1 cellular context compared by ENCODE assay signal in the genomic region with DNA sequence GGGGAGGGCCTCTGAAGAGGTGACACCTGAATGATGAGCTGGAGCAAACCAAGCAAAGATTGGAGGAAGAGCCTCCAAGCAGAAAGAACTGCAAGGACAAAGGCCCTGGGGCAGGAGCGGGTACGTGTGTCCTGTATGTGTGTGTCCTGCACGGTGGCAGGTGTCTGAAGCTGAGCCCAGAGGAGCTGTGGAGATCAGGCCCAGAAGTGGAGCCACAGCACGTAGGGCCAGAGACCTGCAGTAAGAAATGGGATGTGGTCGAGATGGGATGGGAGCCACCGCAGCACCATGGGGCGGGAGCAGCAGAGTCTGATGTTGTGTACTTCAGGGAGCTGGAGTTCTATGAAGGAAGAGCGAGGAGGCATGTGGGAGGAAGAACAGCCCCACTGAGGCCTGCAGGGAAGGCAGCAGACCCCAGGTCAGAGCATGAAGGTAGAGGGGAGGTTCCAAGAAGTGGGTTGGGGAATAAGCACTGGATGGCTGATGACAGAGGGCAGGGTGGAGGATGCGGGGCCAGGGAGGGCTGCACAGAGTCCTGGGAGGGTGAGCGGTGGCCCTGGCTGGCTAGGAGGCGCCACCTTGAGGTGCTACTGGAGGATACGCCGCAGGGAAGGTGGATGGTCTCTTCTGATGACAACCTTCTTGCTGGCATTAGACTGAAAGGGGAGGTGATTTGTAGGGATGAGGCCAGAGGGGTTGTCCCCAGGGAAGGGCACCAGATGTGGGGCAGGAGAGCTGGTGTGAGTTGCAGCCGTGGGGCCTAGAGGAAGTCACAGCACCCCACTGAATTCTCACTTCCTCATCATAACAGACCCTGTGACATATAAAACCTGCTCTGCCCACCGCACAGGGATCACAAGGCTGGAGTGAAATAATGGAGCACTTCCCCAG.
A peak's percentile ranks its signal among the peaks of the same experiment; 100 is the strongest.
TF ChIP-seq lines count a peak whose summit lies in the region.

No MANE protein-coding gene starts in this region.

TF ChIP-seq in HepG2, 621 proteins besides CTCF, POLR2A, EP300 and RAD21 (continued from another document and continues in another):
- TF ChIP-seq, protein P1, sequence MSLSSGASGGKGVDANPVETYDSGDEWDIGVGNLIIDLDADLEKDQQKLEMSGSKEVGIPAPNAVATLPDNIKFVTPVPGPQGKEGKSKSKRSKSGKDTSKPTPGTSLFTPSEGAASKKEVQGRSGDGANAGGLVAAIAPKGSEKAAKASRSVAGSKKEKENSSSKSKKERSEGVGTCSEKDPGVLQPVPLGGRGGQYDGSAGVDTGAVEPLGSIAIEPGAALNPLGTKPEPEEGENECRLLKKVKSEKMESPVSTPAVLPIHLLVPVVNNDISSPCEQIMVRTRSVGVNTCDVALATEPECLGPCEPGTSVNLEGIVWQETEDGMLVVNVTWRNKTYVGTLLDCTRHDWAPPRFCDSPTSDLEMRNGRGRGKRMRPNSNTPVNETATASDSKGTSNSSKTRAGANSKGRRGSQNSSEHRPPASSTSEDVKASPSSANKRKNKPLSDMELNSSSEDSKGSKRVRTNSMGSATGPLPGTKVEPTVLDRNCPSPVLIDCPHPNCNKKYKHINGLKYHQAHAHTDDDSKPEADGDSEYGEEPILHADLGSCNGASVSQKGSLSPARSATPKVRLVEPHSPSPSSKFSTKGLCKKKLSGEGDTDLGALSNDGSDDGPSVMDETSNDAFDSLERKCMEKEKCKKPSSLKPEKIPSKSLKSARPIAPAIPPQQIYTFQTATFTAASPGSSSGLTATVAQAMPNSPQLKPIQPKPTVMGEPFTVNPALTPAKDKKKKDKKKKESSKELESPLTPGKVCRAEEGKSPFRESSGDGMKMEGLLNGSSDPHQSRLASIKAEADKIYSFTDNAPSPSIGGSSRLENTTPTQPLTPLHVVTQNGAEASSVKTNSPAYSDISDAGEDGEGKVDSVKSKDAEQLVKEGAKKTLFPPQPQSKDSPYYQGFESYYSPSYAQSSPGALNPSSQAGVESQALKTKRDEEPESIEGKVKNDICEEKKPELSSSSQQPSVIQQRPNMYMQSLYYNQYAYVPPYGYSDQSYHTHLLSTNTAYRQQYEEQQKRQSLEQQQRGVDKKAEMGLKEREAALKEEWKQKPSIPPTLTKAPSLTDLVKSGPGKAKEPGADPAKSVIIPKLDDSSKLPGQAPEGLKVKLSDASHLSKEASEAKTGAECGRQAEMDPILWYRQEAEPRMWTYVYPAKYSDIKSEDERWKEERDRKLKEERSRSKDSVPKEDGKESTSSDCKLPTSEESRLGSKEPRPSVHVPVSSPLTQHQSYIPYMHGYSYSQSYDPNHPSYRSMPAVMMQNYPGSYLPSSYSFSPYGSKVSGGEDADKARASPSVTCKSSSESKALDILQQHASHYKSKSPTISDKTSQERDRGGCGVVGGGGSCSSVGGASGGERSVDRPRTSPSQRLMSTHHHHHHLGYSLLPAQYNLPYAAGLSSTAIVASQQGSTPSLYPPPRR (CRISPR knock-in tag; IDR thresholded peaks at IDR 0.05; ENCODE audit: borderline replicate concordance), result no peak
- no peak for TF ChIP-seq ZSCAN5A (CRISPR knock-in tag; IDR thresholded peaks at IDR 0.05; ENCODE audit: borderline replicate concordance)
- TF ChIP-seq ZNF30 (CRISPR knock-in tag; IDR thresholded peaks at IDR 0.05), result no peak
- TF ChIP-seq FOXA3 (CRISPR knock-in tag; IDR thresholded peaks at IDR 0.05), result peak; percentile 32; the same call in 1 of the 2 replicates
- TF ChIP-seq, protein P2, sequence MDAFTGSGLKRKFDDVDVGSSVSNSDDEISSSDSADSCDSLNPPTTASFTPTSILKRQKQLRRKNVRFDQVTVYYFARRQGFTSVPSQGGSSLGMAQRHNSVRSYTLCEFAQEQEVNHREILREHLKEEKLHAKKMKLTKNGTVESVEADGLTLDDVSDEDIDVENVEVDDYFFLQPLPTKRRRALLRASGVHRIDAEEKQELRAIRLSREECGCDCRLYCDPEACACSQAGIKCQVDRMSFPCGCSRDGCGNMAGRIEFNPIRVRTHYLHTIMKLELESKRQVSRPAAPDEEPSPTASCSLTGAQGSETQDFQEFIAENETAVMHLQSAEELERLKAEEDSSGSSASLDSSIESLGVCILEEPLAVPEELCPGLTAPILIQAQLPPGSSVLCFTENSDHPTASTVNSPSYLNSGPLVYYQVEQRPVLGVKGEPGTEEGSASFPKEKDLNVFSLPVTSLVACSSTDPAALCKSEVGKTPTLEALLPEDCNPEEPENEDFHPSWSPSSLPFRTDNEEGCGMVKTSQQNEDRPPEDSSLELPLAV (CRISPR knock-in tag; conservative IDR thresholded peaks at IDR 0.05; ENCODE audit: low read depth), result no peak
- TF ChIP-seq ZFX (CRISPR knock-in tag; IDR thresholded peaks at IDR 0.05; ENCODE audit: low read depth), result no peak; the same call in 1 of the 2 replicates
- TF ChIP-seq ZBTB4 (CRISPR knock-in tag; IDR thresholded peaks at IDR 0.05; ENCODE audit: borderline replicate concordance), result peak; percentile 65; the same call in 1 of the 2 replicates
- no peak for TF ChIP-seq IRF2 (CRISPR knock-in tag; IDR thresholded peaks at IDR 0.05)
- no peak for TF ChIP-seq REXO4 (CRISPR knock-in tag; IDR thresholded peaks at IDR 0.05; ENCODE audit: borderline replicate concordance)
- no peak for TF ChIP-seq ZNF143 (CRISPR knock-in tag; IDR thresholded peaks at IDR 0.05)
- no peak for TF ChIP-seq HHEX (CRISPR knock-in tag; IDR thresholded peaks at IDR 0.05)
- TF ChIP-seq ZNF160 (CRISPR knock-in tag; IDR thresholded peaks at IDR 0.05), result no peak
- 0 out of 2 replicates have a peak, but pooled peaks have one; percentile 29 for TF ChIP-seq ZNF598 (CRISPR knock-in tag; IDR thresholded peaks at IDR 0.05; ENCODE audit: borderline replicate concordance)
- TF ChIP-seq MTA3 (CRISPR knock-in tag; IDR thresholded peaks at IDR 0.05), result no peak
- no peak for TF ChIP-seq SIX4 (CRISPR knock-in tag; IDR thresholded peaks at IDR 0.05)
- TF ChIP-seq, protein P3, sequence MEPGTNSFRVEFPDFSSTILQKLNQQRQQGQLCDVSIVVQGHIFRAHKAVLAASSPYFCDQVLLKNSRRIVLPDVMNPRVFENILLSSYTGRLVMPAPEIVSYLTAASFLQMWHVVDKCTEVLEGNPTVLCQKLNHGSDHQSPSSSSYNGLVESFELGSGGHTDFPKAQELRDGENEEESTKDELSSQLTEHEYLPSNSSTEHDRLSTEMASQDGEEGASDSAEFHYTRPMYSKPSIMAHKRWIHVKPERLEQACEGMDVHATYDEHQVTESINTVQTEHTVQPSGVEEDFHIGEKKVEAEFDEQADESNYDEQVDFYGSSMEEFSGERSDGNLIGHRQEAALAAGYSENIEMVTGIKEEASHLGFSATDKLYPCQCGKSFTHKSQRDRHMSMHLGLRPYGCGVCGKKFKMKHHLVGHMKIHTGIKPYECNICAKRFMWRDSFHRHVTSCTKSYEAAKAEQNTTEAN (CRISPR knock-in tag; conservative IDR thresholded peaks at IDR 0.05), result no peak
- TF ChIP-seq, protein P4, sequence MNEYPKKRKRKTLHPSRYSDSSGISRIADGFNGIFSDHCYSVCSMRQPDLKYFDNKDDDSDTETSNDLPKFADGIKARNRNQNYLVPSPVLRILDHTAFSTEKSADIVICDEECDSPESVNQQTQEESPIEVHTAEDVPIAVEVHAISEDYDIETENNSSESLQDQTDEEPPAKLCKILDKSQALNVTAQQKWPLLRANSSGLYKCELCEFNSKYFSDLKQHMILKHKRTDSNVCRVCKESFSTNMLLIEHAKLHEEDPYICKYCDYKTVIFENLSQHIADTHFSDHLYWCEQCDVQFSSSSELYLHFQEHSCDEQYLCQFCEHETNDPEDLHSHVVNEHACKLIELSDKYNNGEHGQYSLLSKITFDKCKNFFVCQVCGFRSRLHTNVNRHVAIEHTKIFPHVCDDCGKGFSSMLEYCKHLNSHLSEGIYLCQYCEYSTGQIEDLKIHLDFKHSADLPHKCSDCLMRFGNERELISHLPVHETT (CRISPR knock-in tag; conservative IDR thresholded peaks at IDR 0.05), result no peak
- no peak for TF ChIP-seq BHLHE40 (IDR thresholded peaks at IDR 0.05; ENCODE audit: low read length)
- TF ChIP-seq CBX2 (IDR thresholded peaks at IDR 0.05; ENCODE audit: low read depth, low read length), result no peak
- TF ChIP-seq CBX2 (CRISPR knock-in tag; IDR thresholded peaks at IDR 0.05; ENCODE audit: low read depth), result 0 out of 2 replicates have a peak, but pooled peaks have one; percentile 19
- 0 out of 2 replicates have a peak, but pooled peaks have one; percentile 44 for TF ChIP-seq GLI4 (CRISPR knock-in tag; IDR thresholded peaks at IDR 0.05; ENCODE audit: borderline replicate concordance)
- TF ChIP-seq SNAPC2 (CRISPR knock-in tag; IDR thresholded peaks at IDR 0.05), result no peak
- peak; percentile 47; the same call in 1 of the 2 replicates for TF ChIP-seq ZSCAN30 (CRISPR knock-in tag; IDR thresholded peaks at IDR 0.05)
- no peak for TF ChIP-seq CBX5 (CRISPR knock-in tag; IDR thresholded peaks at IDR 0.05; ENCODE audit: borderline replicate concordance)
- no peak for TF ChIP-seq PPARG (CRISPR knock-in tag; conservative IDR thresholded peaks at IDR 0.05)
- TF ChIP-seq, protein P5, sequence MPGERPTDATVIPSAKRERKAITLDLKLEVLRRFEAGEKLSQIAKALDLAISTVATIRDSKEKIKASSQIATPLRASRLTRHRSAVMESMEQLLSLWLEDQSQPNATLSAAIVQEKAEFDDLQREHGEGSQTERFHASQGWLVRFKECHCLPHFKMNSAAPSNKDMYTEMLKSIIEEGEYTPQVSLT (CRISPR knock-in tag; IDR thresholded peaks at IDR 0.05; ENCODE audit: borderline replicate concordance, low read depth), result no peak
- TF ChIP-seq STAT6 (CRISPR knock-in tag; IDR thresholded peaks at IDR 0.05; ENCODE audit: borderline replicate concordance), result no peak
- TF ChIP-seq ZNF441 (CRISPR knock-in tag; IDR thresholded peaks at IDR 0.05; ENCODE audit: borderline replicate concordance), result no peak
- TF ChIP-seq ZNF460 (CRISPR knock-in tag; IDR thresholded peaks at IDR 0.05; ENCODE audit: borderline replicate concordance), result no peak
- no peak for TF ChIP-seq MAFK (conservative IDR thresholded peaks at IDR 0.05 in 1 of 2, IDR thresholded peaks at IDR 0.05 in 1 of 2; ENCODE audit: low read length in 2 of 2)
- TF ChIP-seq ZNF615 (CRISPR knock-in tag; IDR thresholded peaks at IDR 0.05; ENCODE audit: borderline replicate concordance), result peak; percentile 48; the same call in 1 of the 2 replicates
- TF ChIP-seq MLX (CRISPR knock-in tag; IDR thresholded peaks at IDR 0.05), result no peak
- no peak for TF ChIP-seq MYNN (CRISPR knock-in tag; IDR thresholded peaks at IDR 0.05; ENCODE audit: low read depth)
- no peak for TF ChIP-seq ZNF704 (CRISPR knock-in tag; IDR thresholded peaks at IDR 0.05; ENCODE audit: borderline replicate concordance)
- TF ChIP-seq SP5 (CRISPR knock-in tag; IDR thresholded peaks at IDR 0.05; ENCODE audit: borderline replicate concordance, low read depth), result no peak
